11 cellular contexts compared by ENCODE assay signal in the genomic region with DNA sequence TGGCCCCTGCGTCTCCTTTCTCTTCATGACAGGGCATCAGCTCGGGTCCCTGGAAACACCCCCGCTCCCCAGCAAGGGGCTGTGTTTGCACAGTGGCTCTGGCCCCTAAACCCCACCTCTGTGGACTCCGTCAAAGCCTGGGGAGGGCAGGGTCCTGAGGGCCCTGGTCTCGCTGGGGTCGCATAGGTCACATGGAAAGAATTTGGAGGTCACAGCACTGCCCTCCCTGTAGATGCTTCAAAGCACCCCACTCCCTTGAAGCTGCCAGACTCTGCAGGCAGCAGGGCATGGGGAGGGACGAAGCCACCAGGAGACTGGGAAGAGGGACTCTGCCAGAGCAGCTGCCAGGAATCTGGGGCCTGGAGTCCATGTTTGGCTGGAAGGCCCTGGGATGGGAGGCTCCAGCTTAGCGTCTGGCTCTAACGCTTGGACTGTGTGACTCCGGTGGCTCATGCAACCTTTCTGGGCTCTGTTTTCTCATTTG. TPM values are rescaled to one million over a fixed set of nuclear protein-coding genes. Genes with fewer than 3 reads are reported as not detected.
DNase-seq lines count a peak whose midpoint lies in the region; ATAC-seq and TF ChIP-seq lines count a peak whose summit lies in the region.
"Had no signal": no experiment of that assay in that cellular context is flagged by ENCODE, and none has a peak within 500 bp of the region (broad histone marks: within the 10 kb centered on the region; RNA-seq: fewer than 3 reads in every experiment).

No MANE protein-coding gene starts in this region.

- peaks cover 93% of the 10 kb centered on the region for H3K4me1 Mint-ChIP-seq in CD4-positive, alpha-beta T cell (ENCODE audit: low read depth)
- H3K4me1 Mint-ChIP-seq in WTC11 = peaks cover 89% of the 10 kb centered on the region

- intact Hi-C loops in CD4-positive, alpha-beta T cell (cut with DNase I, micrococcal nuclease) = no loop called here
- intact Hi-C loops in prostate gland (cut with DNase I) = no loop called here
- intact Hi-C loops in left lung (cut with DNase I) = no loop called here

- H3K4me3 Mint-ChIP-seq in CD4-positive, alpha-beta T cell = peak overlapping the region; percentile 38
- no peak overlapping the region for H3K4me3 Mint-ChIP-seq in WTC11

- H3K27me3 Mint-ChIP-seq in CD4-positive, alpha-beta T cell = no peaks in the 10 kb centered on the region
- H3K27me3 Mint-ChIP-seq in WTC11 (ENCODE audit: low read depth) = no peaks in the 10 kb centered on the region

- POLR2A ChIA-PET in CD4-positive, alpha-beta T cell (lab: Charles Lee) = interaction anchor here (1.1 to 9.9 kb wide), 4 partner anchors 18 to 56 kb away, joined by 3 to 205 read pairs (median 20); a partner anchor contains a TSS
- POLR2A ChIA-PET in WTC11 (lab: Charles Lee) = no interaction called here

- no peaks in the 10 kb centered on the region for H3K9me3 Mint-ChIP-seq in CD4-positive, alpha-beta T cell
- H3K9me3 Mint-ChIP-seq in WTC11 = no peaks in the 10 kb centered on the region; the same call in 1 of the 2 replicates

- H3K4me1 ChIP-seq in cardiac muscle cell (ENCODE audit: low read depth) = peaks cover 66% of the 10 kb centered on the region
- peaks cover 39% of the 10 kb centered on the region for H3K4me1 ChIP-seq in prostate gland (replicated peaks)
- peaks cover 35 to 90% of the 10 kb centered on the region in 2 donors for H3K4me1 ChIP-seq in left lung

- ATAC-seq in CD4-positive, alpha-beta T cell (ENCODE audit: poor library complexity) = no peak
- ATAC-seq in WTC11 (no peak), left lung (no peak), GM18861 (IDR thresholded peaks at IDR 0.05; ENCODE audit: unreplicated experiment) (no peak)

- CTCF ChIA-PET in CD4-positive, alpha-beta T cell (lab: Charles Lee) = interaction anchor here (3.7 to 5.2 kb wide), 2 partner anchors 42 to 57 kb away, joined by 21 to 36 read pairs; no protein-coding TSS in a partner anchor
- CTCF ChIA-PET in WTC11 (lab: Charles Lee) = interaction anchor here (0.6 to 11.8 kb wide), 10 partner anchors 8 to 602 kb away, joined by 3 to 178 read pairs (median 10); no protein-coding TSS in a partner anchor

- H3K36me3 Mint-ChIP-seq in CD4-positive, alpha-beta T cell (ENCODE audit: low read depth) = peaks cover 21% of the 10 kb centered on the region
- H3K36me3 Mint-ChIP-seq in WTC11 = no peaks in the 10 kb centered on the region; the same call in 1 of the 2 replicates

- TF ChIP-seq CTCF in CD4-positive, alpha-beta T cell (IDR thresholded peaks at IDR 0.05) = no peak
- TF ChIP-seq CTCF in WTC11 (IDR thresholded peaks at IDR 0.05) = no peak
- no peak for TF ChIP-seq CTCF in cardiac muscle cell (IDR thresholded peaks at IDR 0.05; ENCODE audit: low read depth, low read length)
- no peak for TF ChIP-seq CTCF in prostate gland (IDR thresholded peaks at IDR 0.05)
- TF ChIP-seq CTCF in left lung (IDR thresholded peaks at IDR 0.05) = no peak

- peak overlapping the region; percentile 93 for H3K27ac Mint-ChIP-seq in CD4-positive, alpha-beta T cell
- H3K27ac Mint-ChIP-seq in WTC11 = peak overlapping the region; percentile 79

- H3K4me3 ChIP-seq in cardiac muscle cell = no peak overlapping the region
- H3K4me3 ChIP-seq in prostate gland = no peak overlapping the region
- H3K4me3 ChIP-seq in left lung = no peak overlapping the region

- H3K9me3 ChIP-seq in CD4-positive, alpha-beta T cell (ENCODE audit: control insufficient read depth, low read length) = no peaks in the 10 kb centered on the region
- H3K9me3 ChIP-seq in cardiac muscle cell (ENCODE audit: low read depth) (no peaks in the 10 kb centered on the region), prostate gland (no peaks in the 10 kb centered on the region), left lung (no peaks in the 10 kb centered on the region)

- H3K27me3 ChIP-seq in CD4-positive, alpha-beta T cell (ENCODE audit: control insufficient read depth, insufficient read depth, low read length) = no peaks in the 10 kb centered on the region
- no peaks in the 10 kb centered on the region for H3K27me3 ChIP-seq in cardiac muscle cell
- H3K27me3 ChIP-seq in prostate gland (replicated peaks; ENCODE audit: insufficient read depth) = no peaks in the 10 kb centered on the region
- H3K27me3 ChIP-seq in left lung = no peaks in the 10 kb centered on the region

- no peak for DNase-seq in CD4-positive, alpha-beta T cell
- DNase-seq in WTC11 (ENCODE audit: low spot score) (no peak), cardiac muscle cell (ENCODE audit: low read depth in 1 of 2, low spot score in 1 of 2) (no peak), prostate gland (ENCODE audit: low spot score) (no peak), left lung (no peak), NCI-H748 treated with DMSO at 0.1 percent for 48 hours (lab: John Stamatoyannopoulos, UW) (no peak), dermis blood vessel endothelial cell (no peak)
- DNase-seq: NCI-H774 had no signal

- peak overlapping the region; percentile 73 for H3K27ac ChIP-seq in CD4-positive, alpha-beta T cell (ENCODE audit: low read depth, low read length)
- H3K27ac ChIP-seq in cardiac muscle cell = peak overlapping the region; percentile 73
- peak overlapping the region; percentile 82 to 86 for H3K27ac ChIP-seq in prostate gland
- peak overlapping the region in 1 of 2 donors; percentile 92 for H3K27ac ChIP-seq in left lung
- H3K27ac ChIP-seq: KMS-11, VCaP had no signal

- H3K36me3 ChIP-seq in cardiac muscle cell = no peaks in the 10 kb centered on the region
- no peaks in the 10 kb centered on the region for H3K36me3 ChIP-seq in prostate gland
- H3K36me3 ChIP-seq in left lung = no peaks in the 10 kb centered on the region

- 74% methylated on average over 10 of the region's 10 CpGs for WGBS in prostate gland

- no peak for TF ChIP-seq POLR2A in prostate gland (IDR thresholded peaks at IDR 0.05)

TF ChIP-seq in WTC11, 78 proteins besides CTCF, POLR2A, EP300 and RAD21 (continues in another document):
- TF ChIP-seq, protein P1, sequence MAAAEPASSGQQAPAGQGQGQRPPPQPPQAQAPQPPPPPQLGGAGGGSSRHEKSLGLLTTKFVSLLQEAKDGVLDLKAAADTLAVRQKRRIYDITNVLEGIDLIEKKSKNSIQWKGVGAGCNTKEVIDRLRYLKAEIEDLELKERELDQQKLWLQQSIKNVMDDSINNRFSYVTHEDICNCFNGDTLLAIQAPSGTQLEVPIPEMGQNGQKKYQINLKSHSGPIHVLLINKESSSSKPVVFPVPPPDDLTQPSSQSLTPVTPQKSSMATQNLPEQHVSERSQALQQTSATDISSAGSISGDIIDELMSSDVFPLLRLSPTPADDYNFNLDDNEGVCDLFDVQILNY (CRISPR knock-in tag; IDR thresholded peaks at IDR 0.05) = no peak
- TF ChIP-seq JAZF1 (CRISPR knock-in tag; IDR thresholded peaks at IDR 0.05) = no peak
- TF ChIP-seq, protein P2, sequence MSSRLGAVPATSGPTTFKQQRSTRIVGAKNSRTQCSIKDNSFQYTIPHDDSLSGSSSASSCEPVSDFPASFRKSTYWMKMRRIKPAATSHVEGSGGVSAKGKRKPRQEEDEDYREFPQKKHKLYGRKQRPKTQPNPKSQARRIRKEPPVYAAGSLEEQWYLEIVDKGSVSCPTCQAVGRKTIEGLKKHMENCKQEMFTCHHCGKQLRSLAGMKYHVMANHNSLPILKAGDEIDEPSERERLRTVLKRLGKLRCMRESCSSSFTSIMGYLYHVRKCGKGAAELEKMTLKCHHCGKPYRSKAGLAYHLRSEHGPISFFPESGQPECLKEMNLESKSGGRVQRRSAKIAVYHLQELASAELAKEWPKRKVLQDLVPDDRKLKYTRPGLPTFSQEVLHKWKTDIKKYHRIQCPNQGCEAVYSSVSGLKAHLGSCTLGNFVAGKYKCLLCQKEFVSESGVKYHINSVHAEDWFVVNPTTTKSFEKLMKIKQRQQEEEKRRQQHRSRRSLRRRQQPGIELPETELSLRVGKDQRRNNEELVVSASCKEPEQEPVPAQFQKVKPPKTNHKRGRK (CRISPR knock-in tag; IDR thresholded peaks at IDR 0.05; ENCODE audit: borderline replicate concordance) = no peak
- TF ChIP-seq, protein P3, sequence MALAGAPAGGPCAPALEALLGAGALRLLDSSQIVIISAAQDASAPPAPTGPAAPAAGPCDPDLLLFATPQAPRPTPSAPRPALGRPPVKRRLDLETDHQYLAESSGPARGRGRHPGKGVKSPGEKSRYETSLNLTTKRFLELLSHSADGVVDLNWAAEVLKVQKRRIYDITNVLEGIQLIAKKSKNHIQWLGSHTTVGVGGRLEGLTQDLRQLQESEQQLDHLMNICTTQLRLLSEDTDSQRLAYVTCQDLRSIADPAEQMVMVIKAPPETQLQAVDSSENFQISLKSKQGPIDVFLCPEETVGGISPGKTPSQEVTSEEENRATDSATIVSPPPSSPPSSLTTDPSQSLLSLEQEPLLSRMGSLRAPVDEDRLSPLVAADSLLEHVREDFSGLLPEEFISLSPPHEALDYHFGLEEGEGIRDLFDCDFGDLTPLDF (CRISPR knock-in tag; IDR thresholded peaks at IDR 0.05) = no peak
- TF ChIP-seq, protein P4, sequence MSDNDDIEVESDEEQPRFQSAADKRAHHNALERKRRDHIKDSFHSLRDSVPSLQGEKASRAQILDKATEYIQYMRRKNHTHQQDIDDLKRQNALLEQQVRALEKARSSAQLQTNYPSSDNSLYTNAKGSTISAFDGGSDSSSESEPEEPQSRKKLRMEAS (CRISPR knock-in tag; IDR thresholded peaks at IDR 0.05) = no peak
- TF ChIP-seq, protein P5, sequence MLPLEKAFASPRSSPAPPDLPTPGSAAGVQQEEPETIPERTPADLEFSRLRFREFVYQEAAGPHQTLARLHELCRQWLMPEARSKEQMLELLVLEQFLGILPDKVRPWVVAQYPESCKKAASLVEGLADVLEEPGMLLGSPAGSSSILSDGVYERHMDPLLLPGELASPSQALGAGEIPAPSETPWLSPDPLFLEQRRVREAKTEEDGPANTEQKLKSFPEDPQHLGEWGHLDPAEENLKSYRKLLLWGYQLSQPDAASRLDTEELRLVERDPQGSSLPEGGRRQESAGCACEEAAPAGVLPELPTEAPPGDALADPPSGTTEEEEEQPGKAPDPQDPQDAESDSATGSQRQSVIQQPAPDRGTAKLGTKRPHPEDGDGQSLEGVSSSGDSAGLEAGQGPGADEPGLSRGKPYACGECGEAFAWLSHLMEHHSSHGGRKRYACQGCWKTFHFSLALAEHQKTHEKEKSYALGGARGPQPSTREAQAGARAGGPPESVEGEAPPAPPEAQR (CRISPR knock-in tag; IDR thresholded peaks at IDR 0.05) = no peak
- TF ChIP-seq, protein P6, sequence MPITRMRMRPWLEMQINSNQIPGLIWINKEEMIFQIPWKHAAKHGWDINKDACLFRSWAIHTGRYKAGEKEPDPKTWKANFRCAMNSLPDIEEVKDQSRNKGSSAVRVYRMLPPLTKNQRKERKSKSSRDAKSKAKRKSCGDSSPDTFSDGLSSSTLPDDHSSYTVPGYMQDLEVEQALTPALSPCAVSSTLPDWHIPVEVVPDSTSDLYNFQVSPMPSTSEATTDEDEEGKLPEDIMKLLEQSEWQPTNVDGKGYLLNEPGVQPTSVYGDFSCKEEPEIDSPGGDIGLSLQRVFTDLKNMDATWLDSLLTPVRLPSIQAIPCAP (CRISPR knock-in tag; IDR thresholded peaks at IDR 0.05) = no peak

RNA-seq across cellular contexts. Expression of a gene that starts 36.6 kb away (rescaled TPM):
- total RNA-seq in CD4-positive, alpha-beta T cell = 10 to 100 TPM; 62.0 to 63.6 TPM
- 40.6 to 45.0 TPM (median 42.0 TPM) in 3 replicates for total RNA-seq in WTC11 (2021)
- total RNA-seq in cardiac muscle cell = 43.8 and 59.1 TPM in 2 replicates
- 42.4 and 57.8 TPM in 2 replicates for polyA plus RNA-seq in cardiac muscle cell
- 100 to 1,000 TPM; 113 to 146 TPM for total RNA-seq in prostate gland
- 100 to 1,000 TPM in 1 of 2 donors, 10 to 100 TPM in 1; 91.7 to 107 TPM for total RNA-seq in left lung
- 223 and 442 TPM in 2 replicates for total RNA-seq in dermis blood vessel endothelial cell
